In the genomic region with DNA sequence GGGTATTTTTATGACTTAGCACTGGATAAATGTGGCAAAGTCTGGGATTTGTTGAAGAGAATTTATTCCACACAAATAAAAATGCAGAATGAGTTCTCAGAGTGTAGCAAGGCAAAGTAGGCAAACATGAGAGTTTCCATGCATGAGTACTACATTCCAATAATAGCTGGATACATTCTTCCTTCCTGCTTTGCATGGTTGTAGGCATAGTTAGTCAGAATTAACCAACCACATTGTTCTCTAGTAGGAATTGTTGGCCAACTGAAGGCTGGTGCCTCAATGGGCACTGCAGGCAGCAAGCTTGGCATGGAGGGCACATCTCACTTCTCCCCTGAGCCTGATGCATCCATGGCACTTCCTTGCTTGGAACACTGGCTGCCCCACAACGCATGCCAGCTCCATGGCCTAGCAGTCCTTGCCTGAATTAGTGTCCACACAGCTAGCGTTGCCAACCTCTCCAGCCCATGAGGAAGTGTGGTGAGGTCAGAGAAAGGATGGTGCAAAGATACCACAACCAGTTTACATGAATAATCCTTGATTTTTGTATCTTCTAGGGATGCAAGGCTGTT, we compare ENCODE assay signal across 1 cellular context.
TF ChIP-seq lines count a peak whose summit lies in the region.

No MANE protein-coding gene starts in this region.

TF ChIP-seq in HepG2, 621 proteins besides CTCF, POLR2A, EP300 and RAD21:
- no peak for TF ChIP-seq XBP1 (CRISPR knock-in tag; IDR thresholded peaks at IDR 0.05)
- no peak for TF ChIP-seq ZNF792 (CRISPR knock-in tag; IDR thresholded peaks at IDR 0.05)
- TF ChIP-seq, protein P1, sequence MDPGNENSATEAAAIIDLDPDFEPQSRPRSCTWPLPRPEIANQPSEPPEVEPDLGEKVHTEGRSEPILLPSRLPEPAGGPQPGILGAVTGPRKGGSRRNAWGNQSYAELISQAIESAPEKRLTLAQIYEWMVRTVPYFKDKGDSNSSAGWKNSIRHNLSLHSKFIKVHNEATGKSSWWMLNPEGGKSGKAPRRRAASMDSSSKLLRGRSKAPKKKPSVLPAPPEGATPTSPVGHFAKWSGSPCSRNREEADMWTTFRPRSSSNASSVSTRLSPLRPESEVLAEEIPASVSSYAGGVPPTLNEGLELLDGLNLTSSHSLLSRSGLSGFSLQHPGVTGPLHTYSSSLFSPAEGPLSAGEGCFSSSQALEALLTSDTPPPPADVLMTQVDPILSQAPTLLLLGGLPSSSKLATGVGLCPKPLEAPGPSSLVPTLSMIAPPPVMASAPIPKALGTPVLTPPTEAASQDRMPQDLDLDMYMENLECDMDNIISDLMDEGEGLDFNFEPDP (CRISPR knock-in tag; conservative IDR thresholded peaks at IDR 0.05), result no peak
- TF ChIP-seq, protein P2, sequence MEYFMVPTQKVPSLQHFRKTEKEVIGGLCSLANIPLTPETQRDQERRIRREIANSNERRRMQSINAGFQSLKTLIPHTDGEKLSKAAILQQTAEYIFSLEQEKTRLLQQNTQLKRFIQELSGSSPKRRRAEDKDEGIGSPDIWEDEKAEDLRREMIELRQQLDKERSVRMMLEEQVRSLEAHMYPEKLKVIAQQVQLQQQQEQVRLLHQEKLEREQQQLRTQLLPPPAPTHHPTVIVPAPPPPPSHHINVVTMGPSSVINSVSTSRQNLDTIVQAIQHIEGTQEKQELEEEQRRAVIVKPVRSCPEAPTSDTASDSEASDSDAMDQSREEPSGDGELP (IDR thresholded peaks at IDR 0.05; ENCODE audit: borderline replicate concordance, low read depth), result no peak
- TF ChIP-seq ZNF567 (CRISPR knock-in tag; IDR thresholded peaks at IDR 0.05; ENCODE audit: borderline replicate concordance), result no peak
- no peak for TF ChIP-seq ATF1 (CRISPR knock-in tag; IDR thresholded peaks at IDR 0.05)
TF ChIP-seq in HepG2: peak in this region for 0.
